In genomic region chr4:336099-336892, GRCh38 we compare ENCODE assay signal across 8 cellular contexts. TPM values are rescaled to one million over a fixed set of nuclear protein-coding genes. Genes with fewer than 3 reads are reported as not detected.
DNase-seq lines count a peak whose midpoint lies in the region.

No MANE protein-coding gene starts in this region.

- H3K79me2 ChIP-seq in Karpas-422 (ENCODE audit: low read length): peaks cover 49% of the 10 kb centered on the region

- H3K4me3 ChIP-seq in Karpas-422 (ENCODE audit: low read length): peak overlapping the region; percentile 96

- no peaks in the 10 kb centered on the region for H3K27me3 ChIP-seq in Karpas-422 (ENCODE audit: low read length)

- H4K20me1 ChIP-seq in Karpas-422 (ENCODE audit: insufficient read depth, low read depth, low read length): no peaks in the 10 kb centered on the region

- DNase-seq in GM03348 (ENCODE audit: low spot score) (peak; percentile 59), Karpas-422 (no peak), caudate nucleus (lab: John Stamatoyannopoulos, UW) (peak in 6 of 61 donors; percentile 1 to 33 (median 24)), left kidney (ENCODE audit: low read depth, low spot score) (peak; percentile 53), superior temporal gyrus (ENCODE audit: extremely low spot score) (peak; percentile 31), NCI-H2196 (lab: John Stamatoyannopoulos, UW; ENCODE audit: unreplicated experiment) (no peak), DMS79 treated with DMSO at 0.1 percent for 48 hours (lab: John Stamatoyannopoulos, UW) (no peak)
- no peak for DNase-seq in stimulated activated CD4-positive, alpha-beta T cell treated with anti-CD3 and anti-CD28 coated beads, Interleukin-15, amount 100 ng/mL, for 24 hours

- peaks cover 16% of the 10 kb centered on the region for H3K4me1 ChIP-seq in Karpas-422 (ENCODE audit: low read length)

- H3K27ac ChIP-seq in Karpas-422 (ENCODE audit: low read length) (peak overlapping the region; percentile 91), caudate nucleus (ENCODE audit: low read depth, low read length) (peak overlapping the region; percentile 95)

- peak overlapping the region; percentile 73 for H3K4me2 ChIP-seq in Karpas-422 (ENCODE audit: low read depth, low read length, poor library complexity, severe bottlenecking)

- no peaks in the 10 kb centered on the region for H3K9me2 ChIP-seq in Karpas-422 (replicated peaks; ENCODE audit: insufficient read depth, low read length)

- no peak overlapping the region for H2AFZ ChIP-seq in Karpas-422 (ENCODE audit: low read length)

- H3K36me3 ChIP-seq in Karpas-422 (ENCODE audit: insufficient read depth, low read length): peaks cover 48% of the 10 kb centered on the region

- peaks cover 28% of the 10 kb centered on the region for H3K9me3 ChIP-seq in Karpas-422 (ENCODE audit: low read length)

- H3K9ac ChIP-seq in Karpas-422 (ENCODE audit: low read length): peak overlapping the region; percentile 95

RNA-seq across cellular contexts. Expression of gene ZNF141, which starts 1.3 kb away (rescaled TPM):
- 71.9 and 133 TPM in 2 replicates for total RNA-seq in Karpas-422 (2014; rRNA removed; shearing (Covaris generic); ENCODE audit: low replicate concordance)

RNA-seq across cellular contexts. Expression of gene ZNF732, which starts 31.0 kb away (rescaled TPM):
- total RNA-seq in Karpas-422 (2014; rRNA removed; shearing (Covaris generic); ENCODE audit: low replicate concordance): 0.25 and 1.0 TPM in 2 replicates

Comparison
In these comparisons a context has a peak if more than half of its experiments do, and no peak if none do; other contexts are left out.
1. DNase-seq: peak in GM03348 (single experiment), left kidney (single experiment) and superior temporal gyrus (single experiment); none in Karpas-422 (single experiment), NCI-H2196 (single experiment), DMS79 treated with DMSO at 0.1 percent for 48 hours (single experiment) and stimulated activated CD4-positive, alpha-beta T cell treated with anti-CD3 and anti-CD28 coated beads, Interleukin-15, amount 100 ng/mL, for 24 hours (single experiment).